ENCODE assay signal across 8 cellular contexts in genomic region chr6:31572041-31572911, GRCh38. TPM values are rescaled to one million over a fixed set of nuclear protein-coding genes. Genes with fewer than 3 reads are reported as not detected.
A peak's percentile ranks its signal among the peaks of the same experiment; 100 is the strongest.
DNase-seq lines count a peak whose midpoint lies in the region; ATAC-seq and TF ChIP-seq lines count a peak whose summit lies in the region.

LTA (plus strand) TSS chr6:31572289; CDS start chr6:31572743, 454 bp downstream.

- peaks cover 2% of the 10 kb centered on the region for H3K36me3 ChIP-seq in CD8-positive, alpha-beta memory T cell (ENCODE audit: insufficient read depth, low read length)
- no peaks in the 10 kb centered on the region for H3K36me3 ChIP-seq in mucosa of rectum (ENCODE audit: control insufficient read depth in 2 of 2, insufficient read depth in 2 of 2, low read length in 2 of 2)

- H3K4me3 ChIP-seq in CD8-positive, alpha-beta memory T cell (ENCODE audit: low read length), result peak within 1 kb of the TSS; percentile 79
- peak within 1 kb of the TSS; percentile 6 to 65 for H3K4me3 ChIP-seq in mucosa of rectum (ENCODE audit: low read length in 2 of 2)

- peaks cover 92% of the 10 kb centered on the region for H3K4me1 ChIP-seq in CD8-positive, alpha-beta memory T cell (ENCODE audit: insufficient read depth, low read length)
- H3K4me1 ChIP-seq in mucosa of rectum (ENCODE audit: control insufficient read depth in 2 of 2, insufficient read depth in 2 of 2, low read length in 2 of 2), result peaks cover 7 to 14% of the 10 kb centered on the region in 2 donors

- peaks cover 0 to 3% of the 10 kb centered on the region in 2 donors for H3K27me3 Mint-ChIP-seq in CD8-positive, alpha-beta memory T cell
- H3K27me3 Mint-ChIP-seq in activated CD8-positive, alpha-beta T cell treated with anti-CD3 and anti-CD28 coated beads for 36 hours, result no peaks in the 10 kb centered on the region

- H3K27ac ChIP-seq in CD8-positive, alpha-beta memory T cell (ENCODE audit: low read depth, low read length), result peak within 1 kb of the TSS; percentile 82
- peak within 1 kb of the TSS; percentile 34 to 69 for H3K27ac ChIP-seq in mucosa of rectum (ENCODE audit: low read depth in 2 of 2, low read length in 2 of 2)

- H3K9ac ChIP-seq in mucosa of rectum (ENCODE audit: low read depth in 1 of 2, low read length in 2 of 2), result peak within 1 kb of the TSS in 1 of 2 donors; percentile 47

- peak; percentile 64 to 84 (median 77) for DNase-seq in CD8-positive, alpha-beta memory T cell
- DNase-seq in activated CD8-positive, alpha-beta T cell treated with anti-CD3 and anti-CD28 coated beads for 36 hours, result peak; percentile 92
- DNase-seq in left lobe of liver (ENCODE audit: low spot score) (no peak), NK-92 (lab: John Stamatoyannopoulos, UW; ENCODE audit: unreplicated experiment) (no peak), cortex of kidney (lab: John Stamatoyannopoulos, UW) (no peak)

- peak within 1 kb of the TSS; percentile 98 to 100 (median 100) for H3K4me3 Mint-ChIP-seq in CD8-positive, alpha-beta memory T cell
- peak within 1 kb of the TSS; percentile 96 for H3K4me3 Mint-ChIP-seq in activated CD8-positive, alpha-beta T cell treated with anti-CD3 and anti-CD28 coated beads for 36 hours

- no peaks in the 10 kb centered on the region for H3K27me3 ChIP-seq in CD8-positive, alpha-beta memory T cell (ENCODE audit: insufficient read depth, low read length, poor library complexity, severe bottlenecking)
- H3K27me3 ChIP-seq in mucosa of rectum (ENCODE audit: control insufficient read depth in 2 of 2, insufficient read depth in 2 of 2, low read length in 2 of 2), result no peaks in the 10 kb centered on the region

- peaks cover 0 to 2% (median 0%) of the 10 kb centered on the region in 5 donors for H3K9me3 Mint-ChIP-seq in CD8-positive, alpha-beta memory T cell
- no peaks in the 10 kb centered on the region for H3K9me3 Mint-ChIP-seq in activated CD8-positive, alpha-beta T cell treated with anti-CD3 and anti-CD28 coated beads for 36 hours

- POLR2A ChIA-PET in CD8-positive, alpha-beta memory T cell (lab: Charles Lee), result interaction anchor here (0.7 to 1.5 kb wide), 6 partner anchors 11 to 78 kb away, joined by 3 to 8 read pairs (median 4); partner anchors contain the start of genes NCR3 and NFKBIL1
- POLR2A ChIA-PET in activated CD8-positive, alpha-beta T cell treated with anti-CD3 and anti-CD28 coated beads for 36 hours (lab: Charles Lee), result interaction anchor here (0.9 to 35.7 kb wide), 5 partner anchors 2 to 166 kb away, joined by 3 to 1181 read pairs (median 97); partner anchors contain the start of genes DDX39B, LST1, LTA and LTB

- ATAC-seq in HG02981 (IDR thresholded peaks at IDR 0.05; ENCODE audit: unreplicated experiment), result peak; percentile 38
- peak; percentile 58 for ATAC-seq in activated CD8-positive, alpha-beta T cell treated with anti-CD3 and anti-CD28 coated beads for 36 hours
- ATAC-seq in left lobe of liver, result no peak
- ATAC-seq in GM19035 (IDR thresholded peaks at IDR 0.05; ENCODE audit: unreplicated experiment), result no peak

- H3K9me3 ChIP-seq in CD8-positive, alpha-beta memory T cell (ENCODE audit: low read length), result no peaks in the 10 kb centered on the region
- H3K9me3 ChIP-seq in mucosa of rectum (ENCODE audit: control insufficient read depth in 2 of 2, low read length in 2 of 2), result no peaks in the 10 kb centered on the region

- intact Hi-C loops in activated CD8-positive, alpha-beta T cell treated with anti-CD3 and anti-CD28 coated beads for 36 hours (cut with micrococcal nuclease), result no loop called here

- no peak for TF ChIP-seq CTCF in activated CD8-positive, alpha-beta T cell treated with anti-CD3 and anti-CD28 coated beads for 36 hours (IDR thresholded peaks at IDR 0.05)

- H3K27ac Mint-ChIP-seq in CD8-positive, alpha-beta memory T cell, result peak within 1 kb of the TSS; percentile 97 to 100 (median 100)
- H3K27ac Mint-ChIP-seq in activated CD8-positive, alpha-beta T cell treated with anti-CD3 and anti-CD28 coated beads for 36 hours, result peak within 1 kb of the TSS; percentile 97

- peaks cover 0 to 29% (median 12%) of the 10 kb centered on the region in 3 donors for H3K36me3 Mint-ChIP-seq in CD8-positive, alpha-beta memory T cell
- H3K36me3 Mint-ChIP-seq in activated CD8-positive, alpha-beta T cell treated with anti-CD3 and anti-CD28 coated beads for 36 hours (ENCODE audit: low read depth), result peaks cover 48% of the 10 kb centered on the region

- H3K4me1 Mint-ChIP-seq in CD8-positive, alpha-beta memory T cell, result peaks cover 92 to 100% (median 99%) of the 10 kb centered on the region in 3 donors
- H3K4me1 Mint-ChIP-seq in activated CD8-positive, alpha-beta T cell treated with anti-CD3 and anti-CD28 coated beads for 36 hours (ENCODE audit: low read depth), result peaks cover 66% of the 10 kb centered on the region

- CTCF ChIA-PET in CD8-positive, alpha-beta memory T cell (lab: Charles Lee), result interaction anchor here (1.5 to 32.2 kb wide), 5 partner anchors 10 to 77 kb away, joined by 3 to 692 read pairs (median 576); partner anchors contain the start of genes ATP6V1G2, DDX39B, LST1 and LTA
- CTCF ChIA-PET in activated CD8-positive, alpha-beta T cell treated with anti-CD3 and anti-CD28 coated beads for 36 hours (lab: Charles Lee), result interaction anchor here (1.0 to 56.2 kb wide), 7 partner anchors 9 to 80 kb away, joined by 3 to 2542 read pairs (median 7); partner anchors contain the start of genes ATP6V1G2, DDX39B, LST1 and LTA

RNA-seq across cellular contexts. Expression of gene LTA, which starts in this region (rescaled TPM):
- total RNA-seq in CD8-positive, alpha-beta memory T cell, result 100 to 1,000 TPM; 839 to 854 TPM
- polyA plus RNA-seq in CD8-positive, alpha-beta memory T cell, result 23.3 TPM
- total RNA-seq in activated CD8-positive, alpha-beta T cell treated with anti-CD3 and anti-CD28 coated beads for 36 hours, result 100 to 1,000 TPM; 713 to 724 TPM
- 0.93 TPM for total RNA-seq in left lobe of liver

Comparison
In these comparisons a context has a peak if more than half of its experiments do, and no peak if none do; other contexts are left out.
1. RNA of gene LTA (total RNA-seq): 839 to 854 TPM in CD8-positive, alpha-beta memory T cell and 713 to 724 TPM in activated CD8-positive, alpha-beta T cell treated with anti-CD3 and anti-CD28 coated beads for 36 hours; 0.93 TPM in left lobe of liver (single experiment); every median in the first group is over 100 times any median in the second.
2. DNase-seq: peak in CD8-positive, alpha-beta memory T cell (5 of 5) and activated CD8-positive, alpha-beta T cell treated with anti-CD3 and anti-CD28 coated beads for 36 hours (single experiment); none in left lobe of liver (single experiment), NK-92 (single experiment) and cortex of kidney (single experiment).
3. ATAC-seq: peak in HG02981 (single experiment) and activated CD8-positive, alpha-beta T cell treated with anti-CD3 and anti-CD28 coated beads for 36 hours (single experiment); none in left lobe of liver (single experiment) and GM19035 (single experiment).